In the genomic region with DNA sequence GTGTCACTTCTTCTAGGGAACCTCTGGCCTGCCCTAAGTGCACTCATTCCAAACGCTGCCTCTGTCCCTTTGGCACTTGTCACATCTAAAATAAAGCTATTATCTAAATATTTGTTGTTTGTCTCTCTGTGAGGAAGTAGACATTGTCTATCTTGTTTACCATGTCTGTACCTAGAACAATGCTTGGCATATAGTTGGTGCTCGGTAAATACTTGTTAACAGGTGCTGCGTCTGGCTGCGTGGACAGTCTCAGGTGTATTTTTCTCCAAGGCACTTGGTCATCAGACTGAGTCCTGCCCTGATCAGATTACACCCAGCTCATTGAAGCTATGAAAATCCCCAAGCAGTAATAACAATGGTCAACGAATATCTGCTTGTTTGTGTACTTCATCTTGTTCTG, we compare ENCODE assay signal across 24 cellular contexts.
DNase-seq lines count a peak whose midpoint lies in the region; ATAC-seq and TF ChIP-seq lines count a peak whose summit lies in the region.
"Had no signal": no experiment of that assay in that cellular context is flagged by ENCODE, and none has a peak within 500 bp of the region (broad histone marks: within the 10 kb centered on the region; RNA-seq: fewer than 3 reads in every experiment).

No MANE protein-coding gene starts in this region.

- TF ChIP-seq CTCF in RWPE2 (IDR thresholded peaks at IDR 0.05; ENCODE audit: poor library complexity, severe bottlenecking), result no peak

- peak; percentile 31 for DNase-seq in NCI-H510A treated with DMSO at 0.1 percent for 48 hours (lab: John Stamatoyannopoulos, UW)
- DNase-seq in NCI-H510A (lab: John Stamatoyannopoulos, UW), result no peak
- peak; percentile 66 for DNase-seq in NCI-H2196 treated with DMSO at 0.1 percent for 48 hours (lab: John Stamatoyannopoulos, UW; ENCODE audit: unreplicated experiment)
- peak; percentile 11 for DNase-seq in RWPE2 (ENCODE audit: low spot score)
- DNase-seq in mesenteric fat pad (ENCODE audit: low spot score), result peak; percentile 30
- DNase-seq in activated naive CD4-positive, alpha-beta T cell treated with anti-CD3 and anti-CD28 coated beads, Interleukin-2, amount 50 U/mL, for 16 hours, result no peak
- no peak for DNase-seq in superior temporal gyrus (ENCODE audit: extremely low spot score)
- no peak for DNase-seq in head of caudate nucleus
- DNase-seq: ACHN; BE2C; Calu3; CD8-positive, alpha-beta memory T cell; GM23248; H7; Kasumi-1; NCI-H2081; NCI-H2171; NCI-H526; NK-92 treated with Interleukin-12 subunit alpha and Interleukin-12 subunit beta, amount 100 ng/mL, for 24 hours; PC-3; Right ventricle myocardium superior; T-cell had no signal

- H3K9me3 ChIP-seq in RWPE2 (ENCODE audit: severe bottlenecking), result peaks cover 6% of the 10 kb centered on the region
- H3K9me3 ChIP-seq: BE2C had no signal

- H3K4me3 ChIP-seq in RWPE2 (ENCODE audit: severe bottlenecking), result no peak overlapping the region
- H3K4me3 ChIP-seq: GM23248, K562 had no signal

- no peak for ATAC-seq in RWPE2 (ENCODE audit: low read depth)
- ATAC-seq: K562, PC-3, T-cell had no signal

- no peaks in the 10 kb centered on the region for H3K4me1 ChIP-seq in RWPE2 (ENCODE audit: insufficient read depth, poor library complexity, severe bottlenecking)
- H3K4me1 ChIP-seq: BE2C had no signal

- H3K36me3 ChIP-seq in RWPE2 (ENCODE audit: low read depth), result no peaks in the 10 kb centered on the region
- H3K36me3 ChIP-seq: BE2C had no signal

- H3K27ac ChIP-seq in RWPE2 (ENCODE audit: poor library complexity, severe bottlenecking), result no peak overlapping the region
- H3K27ac ChIP-seq: 22Rv1, GM23248 had no signal

- intact Hi-C loops in head of caudate nucleus (cut with DNase I), result no loop called here

- H3K27me3 ChIP-seq in RWPE2 (ENCODE audit: insufficient read depth, poor library complexity, severe bottlenecking), result peaks cover 6% of the 10 kb centered on the region
- H3K27me3 ChIP-seq: BE2C had no signal

Comparison
In these comparisons a context has a peak if more than half of its experiments do, and no peak if none do; other contexts are left out.
1. DNase-seq: peak in NCI-H510A treated with DMSO at 0.1 percent for 48 hours (single experiment), NCI-H2196 treated with DMSO at 0.1 percent for 48 hours (single experiment), RWPE2 (single experiment) and mesenteric fat pad (single experiment); none in NCI-H510A (single experiment), activated naive CD4-positive, alpha-beta T cell treated with anti-CD3 and anti-CD28 coated beads, Interleukin-2, amount 50 U/mL, for 16 hours (single experiment), superior temporal gyrus (single experiment) and head of caudate nucleus (0 of 42).